ENCODE assay signal across 19 cellular contexts in genomic region chr13:95842898-95843297, GRCh38.
DNase-seq lines count a peak whose midpoint lies in the region; ATAC-seq, FAIRE-seq and TF ChIP-seq lines count a peak whose summit lies in the region.
"Had no signal": no experiment of that assay in that cellular context is flagged by ENCODE, and none has a peak within 500 bp of the region (broad histone marks: within the 10 kb centered on the region; RNA-seq: fewer than 3 reads in every experiment).

No MANE protein-coding gene starts in this region.

- no peak overlapping the region for H3K4me2 ChIP-seq in GM12878 (ENCODE audit: control insufficient read depth, insufficient read depth)
- H3K4me2 ChIP-seq: A549; BLaER1 treated with 17β-estradiol and CSF1 and Interleukin-3, amounts not matched to agents 10 nM and 100 nM had no signal

- no peak for TF ChIP-seq EP300 in GM12878 (IDR thresholded peaks at IDR 0.05; ENCODE audit: borderline replicate concordance in 1 of 2, control insufficient read depth in 1 of 2, low read depth in 2 of 2, low read length in 2 of 2)

- SMC1A ChIA-PET in GM12878 (lab: Charles Lee; ENCODE audit: uncharacterized antibody, unreplicated experiment) = interaction anchor here (0.6 to 1.5 kb wide), 4 partner anchors 18 to 346 kb away, joined by 3 to 4 read pairs (median 3); no protein-coding TSS in a partner anchor

- 98% methylated on average over 2 of the region's 2 CpGs for WGBS in GM12878 (ENCODE audit: insufficient coverage, insufficient replicate concordance, low lambda C conversion rate, missing lambda C conversion rate)

- FAIRE-seq in GM12878 (lab: Jason Lieb, UNC) = no peak
- FAIRE-seq: A549, D721Med, GM12891, GM19239 had no signal

- peak; percentile 2 for DNase-seq in NCI-H748 treated with DMSO at 0.1 percent for 48 hours (lab: John Stamatoyannopoulos, UW)
- no peak for DNase-seq in NCI-H748 (lab: John Stamatoyannopoulos, UW; ENCODE audit: unreplicated experiment)
- DNase-seq in GM12878 (ENCODE audit: low read depth, low spot score) = no peak
- DNase-seq in epithelial cell of esophagus (ENCODE audit: low read depth) = peak; percentile 10
- no peak for DNase-seq in NCI-H1105 treated with DMSO at 0.1 percent for 48 hours (lab: John Stamatoyannopoulos, UW)
- no peak for DNase-seq in Kasumi-1 (lab: John Stamatoyannopoulos, UW)
- DNase-seq: AML-193; Caco-2; Calu3; CD4-positive, alpha-beta T cell; CD8-positive, alpha-beta T cell; DMS79 treated with DMSO at 0.1 percent for 48 hours had no signal

- intact Hi-C loops in GM12878 (cut with micrococcal nuclease; ENCODE audit: unreplicated experiment) = no loop called here

- peak; percentile 29; the same call in 2 of the 3 replicates for ATAC-seq in GM12878
- ATAC-seq: A549; CD8-positive, alpha-beta T cell had no signal

- no peak for TF ChIP-seq CTCF in GM12878 (IDR thresholded peaks at IDR 0.05 in 2 of 3, conservative IDR thresholded peaks at IDR 0.05 in 1 of 3; ENCODE audit: control insufficient read depth in 2 of 3, extremely low read depth in 1 of 3, insufficient read depth in 1 of 3, low read depth in 3 of 3, low read length in 3 of 3)
- no peak for TF ChIP-seq CTCF in epithelial cell of esophagus (IDR thresholded peaks at IDR 0.05; ENCODE audit: insufficient read depth, low read depth, low read length, missing control alignments)

- POLR2A ChIA-PET in GM12878 (lab: Charles Lee) = no interaction called here

- TF ChIP-seq POLR2A in GM12878 (IDR thresholded peaks at IDR 0.05; ENCODE audit: low read depth, low read length) = no peak

- H2AFZ ChIP-seq in GM12878 (ENCODE audit: control insufficient read depth, low read depth, low read length) = no peak overlapping the region

- no peaks in the 10 kb centered on the region for H3K79me2 ChIP-seq in GM12878 (ENCODE audit: control insufficient read depth, insufficient read depth, low read length)

- no peaks in the 10 kb centered on the region for H3K27me3 ChIP-seq in GM12878 (replicated peaks in 1 of 2; ENCODE audit: control insufficient read depth in 2 of 2, insufficient read depth in 2 of 2, low read length in 1 of 2)
- H3K27me3 ChIP-seq: BLaER1 treated with 17β-estradiol and CSF1 and Interleukin-3, amounts not matched to agents 10 nM and 100 nM had no signal

- no peaks in the 10 kb centered on the region for H3K4me1 ChIP-seq in GM12878 (ENCODE audit: control insufficient read depth, insufficient read depth, low read length)
- H3K4me1 ChIP-seq: A549; BLaER1 treated with 17β-estradiol and CSF1 and Interleukin-3, amounts not matched to agents 10 nM and 100 nM; Caco-2 had no signal

- in situ Hi-C loops in GM12878 (cut with MboI) = loop anchor here (25.0 kb wide), 1 partner anchor 231 kb away; no protein-coding TSS in a partner anchor

- CTCF ChIA-PET in GM12878 (lab: Yijun Ruan, JAX) = interaction anchor here (4.3 kb wide), 1 partner anchor 10 kb away, joined by 23 read pairs; no protein-coding TSS in a partner anchor

- H4K20me1 ChIP-seq in GM12878 (ENCODE audit: control insufficient read depth, insufficient read depth) = no peaks in the 10 kb centered on the region
- H4K20me1 ChIP-seq: BLaER1 treated with 17β-estradiol and CSF1 and Interleukin-3, amounts not matched to agents 10 nM and 100 nM had no signal

- no peak overlapping the region for H3K27ac ChIP-seq in GM12878 (ENCODE audit: control insufficient read depth, insufficient read depth)
- H3K27ac ChIP-seq: 22Rv1; A549; BLaER1 treated with 17β-estradiol and CSF1 and Interleukin-3, amounts not matched to agents 10 nM and 100 nM; C4-2B had no signal

- no peaks in the 10 kb centered on the region for H3K36me3 ChIP-seq in GM12878 (ENCODE audit: control insufficient read depth in 2 of 2, insufficient read depth in 2 of 2, low read length in 1 of 2)
- H3K36me3 ChIP-seq: BLaER1 treated with 17β-estradiol and CSF1 and Interleukin-3, amounts not matched to agents 10 nM and 100 nM had no signal

- TF ChIP-seq RAD21 in GM12878 (IDR thresholded peaks at IDR 0.05; ENCODE audit: insufficient read depth, low read depth, low read length) = no peak

- H3K9me3 ChIP-seq in GM12878 (replicated peaks; ENCODE audit: control insufficient read depth, insufficient read depth, low read length) = no peaks in the 10 kb centered on the region
- H3K9me3 ChIP-seq: A549 had no signal

- no TSS peak for BruUV-seq in GM12878 (replicated peaks; lab: Mats Ljungman, UMichigan)

- RAD21 ChIA-PET in GM12878 (lab: Charles Lee; ENCODE audit: unreplicated experiment) = no interaction called here

- H3K4me3 ChIP-seq in GM12878 = no peak overlapping the region
- no peak overlapping the region for H3K4me3 ChIP-seq in epithelial cell of esophagus (ENCODE audit: low read length)
- H3K4me3 ChIP-seq: A549; BLaER1 treated with 17β-estradiol and CSF1 and Interleukin-3, amounts not matched to agents 10 nM and 100 nM had no signal

- no peak overlapping the region for H3K9ac ChIP-seq in GM12878 (ENCODE audit: control insufficient read depth, insufficient read depth, low read length)
- H3K9ac ChIP-seq: BLaER1 treated with 17β-estradiol and CSF1 and Interleukin-3, amounts not matched to agents 10 nM and 100 nM had no signal

TF ChIP-seq in GM12878, 131 proteins besides CTCF, POLR2A, EP300 and RAD21:
- TF ChIP-seq MEF2B (IDR thresholded peaks at IDR 0.05; ENCODE audit: partially characterized antibody, poor library complexity, severe bottlenecking) = no peak
- no peak for TF ChIP-seq SMC3 (IDR thresholded peaks at IDR 0.05; ENCODE audit: borderline replicate concordance, low read length)
- TF ChIP-seq YY1 (IDR thresholded peaks at IDR 0.05; ENCODE audit: low read depth, low read length) = no peak
- TF ChIP-seq E4F1 (IDR thresholded peaks at IDR 0.05; ENCODE audit: borderline replicate concordance, partially characterized antibody) = no peak
- TF ChIP-seq SUZ12 (IDR thresholded peaks at IDR 0.05; ENCODE audit: unreplicated experiment) = no peak
- no peak for TF ChIP-seq ZSCAN29 (IDR thresholded peaks at IDR 0.05)

Comparison
In these comparisons a context has a peak if more than half of its experiments do, and no peak if none do; other contexts are left out.
1. DNase-seq: peak in NCI-H748 treated with DMSO at 0.1 percent for 48 hours (single experiment) and epithelial cell of esophagus (single experiment); none in NCI-H748 (single experiment), GM12878 (single experiment), NCI-H1105 treated with DMSO at 0.1 percent for 48 hours (single experiment) and Kasumi-1 (0 of 2).